In the genomic region with DNA sequence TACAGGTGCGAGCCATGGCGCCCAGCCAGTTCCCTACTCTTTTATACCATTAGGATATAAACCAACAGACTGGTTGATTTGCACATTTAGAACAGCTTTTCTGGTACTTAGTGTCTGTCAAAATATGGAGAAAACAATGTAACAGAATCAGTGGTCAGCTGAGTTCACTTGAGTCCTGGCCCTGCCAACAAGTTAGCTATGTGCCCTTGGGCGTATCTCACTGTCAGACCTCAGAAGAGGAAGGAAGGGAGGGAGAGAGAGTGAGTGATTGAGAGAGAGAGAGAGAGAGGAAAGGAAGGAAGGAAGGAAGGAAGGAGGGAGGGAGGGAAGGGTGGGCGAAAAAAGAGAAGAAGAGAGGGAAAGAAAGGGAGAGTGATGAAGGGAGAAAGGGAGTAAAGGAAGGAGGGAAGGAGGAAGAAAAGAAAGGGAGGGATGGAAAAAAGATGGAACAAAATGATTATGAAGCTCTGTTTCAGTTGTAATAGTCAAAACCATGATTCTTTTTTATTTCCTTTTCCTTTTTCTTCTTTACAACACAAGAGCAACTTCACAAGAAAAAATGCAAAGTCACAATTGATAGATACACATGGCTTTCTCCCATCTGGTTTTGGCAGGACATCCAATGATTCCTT, we compare ENCODE assay signal across 17 cellular contexts. TPM values are rescaled to one million over a fixed set of nuclear protein-coding genes. Genes with fewer than 3 reads are reported as not detected.
"Had no signal": no experiment of that assay in that cellular context is flagged by ENCODE, and none has a peak within 500 bp of the region (broad histone marks: within the 10 kb centered on the region; RNA-seq: fewer than 3 reads in every experiment).

No MANE protein-coding gene starts in this region.

- FAIRE-seq: bronchial epithelial cell had no signal

- H3K27ac ChIP-seq: ascending aorta, hepatocyte, neural progenitor cell, ovary, stomach, thoracic aorta had no signal

- H3K9me3 Mint-ChIP-seq: activated naive CD4-positive, alpha-beta T cell treated with anti-CD3 and anti-CD28 coated beads for 36 hours; activated naive CD8-positive, alpha-beta T cell treated with anti-CD3 and anti-CD28 coated beads, Interleukin-2, amount 50 U/mL, for 24 hours; activated T-helper 2 cell treated with anti-CD3 and anti-CD28 coated beads, Interferon-gamma antibody, Interleukin-2, Interleukin-4, amounts not matched to agents 10 μg/mL and 5 μg/mL and 100 μg/mL, durations not matched to agents 14 hours and 24 hours and 36 hours; endodermal cell; neural progenitor cell had no signal

- H3K27ac Mint-ChIP-seq: activated naive CD4-positive, alpha-beta T cell treated with anti-CD3 and anti-CD28 coated beads for 36 hours; activated naive CD8-positive, alpha-beta T cell treated with anti-CD3 and anti-CD28 coated beads, Interleukin-2, amount 50 U/mL, for 24 hours; activated T-helper 2 cell treated with anti-CD3 and anti-CD28 coated beads, Interferon-gamma antibody, Interleukin-2, Interleukin-4, amounts not matched to agents 10 μg/mL and 5 μg/mL and 100 μg/mL, durations not matched to agents 14 hours and 24 hours and 36 hours; endodermal cell; neural progenitor cell had no signal

- H3K4me2 ChIP-seq: hepatocyte, neural progenitor cell had no signal

- H3K9me3 ChIP-seq: ascending aorta, ovary, thoracic aorta had no signal

- ATAC-seq: activated naive CD8-positive, alpha-beta T cell treated with anti-CD3 and anti-CD28 coated beads, Interleukin-2, amount 50 U/mL, for 24 hours had no signal

- H3K4me1 ChIP-seq: ascending aorta, neural progenitor cell, stomach had no signal

- DNase-seq: activated CD4-positive, alpha-beta T cell treated with anti-CD3 and anti-CD28 coated beads for 1 hour; activated CD4-positive, alpha-beta T cell treated with anti-CD3 and anti-CD28 coated beads, Interleukin-2, amount 50 U/mL, for 48 hours; activated naive CD4-positive, alpha-beta T cell treated with anti-CD3 and anti-CD28 coated beads for 36 hours; activated naive CD8-positive, alpha-beta T cell treated with anti-CD3 and anti-CD28 coated beads, Interleukin-2, amount 50 U/mL, for 24 hours; dermis blood vessel endothelial cell; endodermal cell; islet precursor cell; naive B cell; ovary; stimulated activated CD4-positive, alpha-beta T cell treated with anti-CD3 and anti-CD28 coated beads, Interleukin-1b, Interleukin-23, amount 100 ng/mL, for 48 hours; stomach had no signal

- H3K4me1 Mint-ChIP-seq: activated naive CD8-positive, alpha-beta T cell treated with anti-CD3 and anti-CD28 coated beads, Interleukin-2, amount 50 U/mL, for 24 hours; endodermal cell; naive B cell; neural progenitor cell had no signal

- H3K36me3 ChIP-seq: ascending aorta, neural progenitor cell, ovary, stomach, thoracic aorta had no signal

- H3K4me3 ChIP-seq: ascending aorta, hepatocyte, neural progenitor cell, ovary, stomach, thoracic aorta had no signal

- H2AFZ ChIP-seq: hepatocyte, neural progenitor cell had no signal

- H3K4me3 Mint-ChIP-seq: activated naive CD4-positive, alpha-beta T cell treated with anti-CD3 and anti-CD28 coated beads for 36 hours; activated naive CD8-positive, alpha-beta T cell treated with anti-CD3 and anti-CD28 coated beads, Interleukin-2, amount 50 U/mL, for 24 hours; endodermal cell; neural progenitor cell had no signal

- H3K9ac ChIP-seq: neural progenitor cell had no signal

- H3K27me3 ChIP-seq: ascending aorta, hepatocyte, neural progenitor cell, ovary, stomach had no signal

- H3K79me2 ChIP-seq: hepatocyte had no signal

- H3K36me3 Mint-ChIP-seq: naive B cell, neural progenitor cell had no signal

RNA-seq across cellular contexts. Expression of gene PDGFRA, which starts 55.7 kb away (rescaled TPM):
- total RNA-seq: activated naive CD4-positive, alpha-beta T cell treated with anti-CD3 and anti-CD28 coated beads for 36 hours; activated T-helper 2 cell treated with anti-CD3 and anti-CD28 coated beads, Interferon-gamma antibody, Interleukin-2, Interleukin-4, amounts not matched to agents 10 μg/mL and 5 μg/mL and 100 μg/mL, durations not matched to agents 14 hours and 24 hours and 36 hours had no signal
